Comparison of ENCODE assay signal across 21 cellular contexts in genomic region chr13:53743906-53744305, GRCh38.
"Had no signal": no experiment of that assay in that cellular context is flagged by ENCODE, and none has a peak within 500 bp of the region (broad histone marks: within the 10 kb centered on the region; RNA-seq: fewer than 3 reads in every experiment).

No MANE protein-coding gene starts in this region.

- H3K4me1 ChIP-seq: colonic mucosa, left ventricle myocardium inferior, prostate gland, right atrium auricular region, transverse colon had no signal

- ATAC-seq: activated CD4-positive, CD25-positive, alpha-beta regulatory T cell treated with anti-CD3 and anti-CD28 coated beads, Interleukin-2, amount 50 U/mL, for 24 hours; activated CD8-positive, alpha-beta T cell treated with anti-CD3 and anti-CD28 coated beads, Interleukin-2, amount 10 ng/mL, durations not matched to agents 7 days and 5 days had no signal

- H3K9me3 Mint-ChIP-seq: activated CD4-positive, alpha-beta T cell treated with anti-CD3 and anti-CD28 coated beads, Interleukin-2, amount 10 ng/mL, durations not matched to agents 7 days and 5 days; activated naive CD4-positive, alpha-beta T cell treated with anti-CD3 and anti-CD28 coated beads, Interleukin-2, amount 10 ng/mL, durations not matched to agents 7 days and 5 days had no signal

- H3K27me3 Mint-ChIP-seq: activated CD4-positive, alpha-beta T cell treated with anti-CD3 and anti-CD28 coated beads, Interleukin-2, amount 10 ng/mL, durations not matched to agents 7 days and 5 days; activated naive CD4-positive, alpha-beta T cell treated with anti-CD3 and anti-CD28 coated beads, Interleukin-2, amount 10 ng/mL, durations not matched to agents 7 days and 5 days; central memory CD8-positive, alpha-beta T cell had no signal

- H3K4me3 Mint-ChIP-seq: activated CD4-positive, alpha-beta T cell treated with anti-CD3 and anti-CD28 coated beads, Interleukin-2, amount 10 ng/mL, durations not matched to agents 7 days and 5 days; activated CD8-positive, alpha-beta T cell treated with anti-CD3 and anti-CD28 coated beads, Interleukin-2, amount 10 ng/mL, durations not matched to agents 7 days and 5 days; activated naive CD4-positive, alpha-beta T cell treated with anti-CD3 and anti-CD28 coated beads, Interleukin-2, amount 10 ng/mL, durations not matched to agents 7 days and 5 days; central memory CD8-positive, alpha-beta T cell; T-helper 2 cell treated with Interferon-gamma antibody and Interleukin-4, amounts not matched to agents 5 μg/mL and 100 μg/mL, for 36 hours had no signal

- H3K27ac ChIP-seq: colonic mucosa, left ventricle myocardium inferior, prostate gland, right atrium auricular region, transverse colon had no signal

- H3K27me3 ChIP-seq: colonic mucosa, right atrium auricular region, transverse colon had no signal

- H3K4me3 ChIP-seq: colonic mucosa, left ventricle myocardium inferior, prostate gland, right atrium auricular region, transverse colon had no signal

- H3K36me3 Mint-ChIP-seq: activated naive CD4-positive, alpha-beta T cell treated with anti-CD3 and anti-CD28 coated beads, Interleukin-2, amount 10 ng/mL, durations not matched to agents 7 days and 5 days had no signal

- DNase-seq: activated CD4-positive, alpha-beta T cell treated with anti-CD3 and anti-CD28 coated beads, Interleukin-2, amount 10 ng/mL, durations not matched to agents 7 days and 5 days; activated CD8-positive, alpha-beta T cell treated with anti-CD3 and anti-CD28 coated beads, Interleukin-2, amount 10 ng/mL, durations not matched to agents 7 days and 5 days; activated effector memory CD4-positive, alpha-beta T cell treated with Interleukin-2 at 50 U/mL for 16 hours; activated naive CD4-positive, alpha-beta T cell treated with anti-CD3 and anti-CD28 coated beads, Interleukin-2, amount 10 ng/mL, durations not matched to agents 7 days and 5 days; activated T-cell treated with anti-CD3 and anti-CD28 coated beads, Interleukin-2, amount 50 U/mL, for 48 hours; aorta; colonic mucosa; erythroblast; foreskin melanocyte; glutamatergic neuron; hypothalamus; left ventricle myocardium inferior; mammary epithelial cell; stimulated activated CD4-positive, alpha-beta T cell treated with anti-CD3 and anti-CD28 coated beads, Interleukin-2, amount 100 ng/mL, for 24 hours; stimulated activated naive CD4-positive, alpha-beta T cell treated with Interleukin-2 at 50 U/mL for 16 hours; transverse colon had no signal

- H3K9me3 ChIP-seq: colonic mucosa, left ventricle myocardium inferior, prostate gland, right atrium auricular region, transverse colon had no signal

- H3K27ac Mint-ChIP-seq: activated CD4-positive, alpha-beta T cell treated with anti-CD3 and anti-CD28 coated beads, Interleukin-2, amount 10 ng/mL, durations not matched to agents 7 days and 5 days; activated CD8-positive, alpha-beta T cell treated with anti-CD3 and anti-CD28 coated beads, Interleukin-2, amount 10 ng/mL, durations not matched to agents 7 days and 5 days; activated naive CD4-positive, alpha-beta T cell treated with anti-CD3 and anti-CD28 coated beads, Interleukin-2, amount 10 ng/mL, durations not matched to agents 7 days and 5 days; T-helper 2 cell treated with Interferon-gamma antibody and Interleukin-4, amounts not matched to agents 5 μg/mL and 100 μg/mL, for 36 hours had no signal

- H3K36me3 ChIP-seq: colonic mucosa, left ventricle myocardium inferior, prostate gland, right atrium auricular region, transverse colon had no signal

- H3K4me1 Mint-ChIP-seq: activated CD4-positive, alpha-beta T cell treated with anti-CD3 and anti-CD28 coated beads, Interleukin-2, amount 10 ng/mL, durations not matched to agents 7 days and 5 days; activated naive CD4-positive, alpha-beta T cell treated with anti-CD3 and anti-CD28 coated beads, Interleukin-2, amount 10 ng/mL, durations not matched to agents 7 days and 5 days; central memory CD8-positive, alpha-beta T cell had no signal
